In the genomic region with DNA sequence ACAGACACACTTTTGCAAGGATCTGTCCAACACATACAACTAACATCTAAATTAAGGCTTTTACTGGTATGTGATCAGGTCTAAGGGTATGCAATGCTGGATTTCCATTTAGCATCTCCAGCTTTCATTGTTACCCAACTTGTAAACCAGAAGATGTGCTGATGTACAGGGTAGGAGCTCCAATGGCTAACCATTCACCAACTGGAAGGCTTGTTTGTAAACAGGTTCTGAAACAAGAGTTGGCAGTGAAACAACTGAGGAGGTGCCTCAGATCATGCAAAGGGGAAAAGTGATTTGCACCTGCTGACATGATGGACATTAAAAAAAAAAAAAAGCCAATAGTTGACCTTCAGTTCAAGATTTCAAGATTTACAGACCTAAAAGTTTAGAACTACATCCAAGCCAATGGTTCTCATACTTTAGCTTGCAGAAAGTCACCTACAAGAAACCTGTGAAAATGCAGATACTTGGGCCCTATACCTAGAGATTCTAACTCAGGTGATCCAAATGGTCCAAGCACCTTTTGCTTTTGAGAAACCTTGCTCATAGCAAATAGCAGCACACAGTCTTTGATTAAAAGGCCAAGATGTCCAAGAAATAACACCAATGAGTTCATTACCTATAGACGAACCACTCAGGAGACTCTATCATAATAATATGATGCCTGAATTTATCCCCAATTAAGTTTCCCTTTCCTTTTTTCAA, we compare ENCODE assay signal across 24 cellular contexts.
"Had no signal": no experiment of that assay in that cellular context is flagged by ENCODE, and none has a peak within 500 bp of the region (broad histone marks: within the 10 kb centered on the region; RNA-seq: fewer than 3 reads in every experiment).

No MANE protein-coding gene starts in this region.

- H3K4me1 ChIP-seq: lower lobe of right lung had no signal

- H3K4me3 ChIP-seq: esophagus squamous epithelium, gastrocnemius medialis, heart right ventricle, left lung, lower lobe of right lung, mucosa of descending colon had no signal

- H3K27ac Mint-ChIP-seq: dendritic cell treated with granulocyte-macrophage colony-stimulating factor and Interleukin-4, amounts not matched to agents 40 ng/mL and 50 ng/mL, for 4 days; effector memory CD8-positive, alpha-beta T cell; endodermal cell; mesothelial cell of epicardium; naive thymus-derived CD8-positive, alpha-beta T cell had no signal

- H3K36me3 Mint-ChIP-seq: mesothelial cell of epicardium had no signal

- H3K27me3 ChIP-seq: esophagus squamous epithelium, gastrocnemius medialis, heart right ventricle, left lung had no signal

- H3K27ac ChIP-seq: esophagus squamous epithelium, gastrocnemius medialis, heart right ventricle, left lung, lower lobe of right lung had no signal

- ATAC-seq: effector memory CD8-positive, alpha-beta T cell; esophagus mucosa; gastrocnemius medialis; heart right ventricle; left cardiac atrium; left lung; left ventricle myocardium superior; lower lobe of right lung; mucosa of descending colon; naive thymus-derived CD8-positive, alpha-beta T cell had no signal

- H3K27me3 Mint-ChIP-seq: effector memory CD8-positive, alpha-beta T cell; naive B cell; naive thymus-derived CD8-positive, alpha-beta T cell had no signal

- H3K9me3 ChIP-seq: esophagus squamous epithelium, gastrocnemius medialis, heart right ventricle, left lung, lower lobe of right lung, mucosa of descending colon had no signal

- DNase-seq: cortex of kidney; effector CD8-positive, alpha-beta T cell; effector memory CD8-positive, alpha-beta T cell; endodermal cell; erythroblast; esophagus squamous epithelium; foreskin fibroblast; foreskin melanocyte; gastrocnemius medialis; glutamatergic neuron; head of caudate nucleus; heart right ventricle; hippocampal formation; left cardiac atrium; left lung; left ventricle myocardium superior; lower lobe of right lung; mesenchymal stem cell; mucosa of descending colon; naive B cell; naive thymus-derived CD8-positive, alpha-beta T cell had no signal

- H3K9me3 Mint-ChIP-seq: dendritic cell treated with granulocyte-macrophage colony-stimulating factor and Interleukin-4, amounts not matched to agents 40 ng/mL and 50 ng/mL, for 4 days; effector memory CD8-positive, alpha-beta T cell; endodermal cell; mesothelial cell of epicardium; naive B cell; naive thymus-derived CD8-positive, alpha-beta T cell had no signal

- H3K4me3 Mint-ChIP-seq: dendritic cell treated with granulocyte-macrophage colony-stimulating factor and Interleukin-4, amounts not matched to agents 40 ng/mL and 50 ng/mL, for 4 days; effector memory CD8-positive, alpha-beta T cell; endodermal cell; mesothelial cell of epicardium; naive B cell; naive thymus-derived CD8-positive, alpha-beta T cell had no signal
